ENCODE assay signal across 8 cellular contexts in the genomic region with DNA sequence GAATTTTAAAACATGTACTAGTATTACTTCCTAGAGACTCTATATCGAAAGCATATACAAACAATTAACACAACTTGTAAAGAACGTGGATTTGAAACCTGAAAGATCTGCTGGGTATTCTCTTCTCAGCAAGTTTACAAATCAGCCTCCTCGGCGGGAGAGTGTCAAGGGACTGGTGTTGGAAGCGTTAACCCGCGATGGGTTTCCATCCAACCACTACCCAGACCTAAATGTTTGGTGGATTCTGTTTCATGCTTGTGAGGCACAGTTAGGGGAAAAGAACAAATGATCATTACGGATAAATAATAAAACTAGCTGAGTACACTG. TPM values are rescaled to one million over a fixed set of nuclear protein-coding genes. Genes with fewer than 3 reads are reported as not detected.
DNase-seq lines count a peak whose midpoint lies in the region; ATAC-seq and TF ChIP-seq lines count a peak whose summit lies in the region.

No MANE protein-coding gene starts in this region.

- 0 to 1% methylated on average over 8 of the region's 8 CpGs for WGBS in aorta, 2 donors

- no peaks in the 10 kb centered on the region for H3K27me3 Mint-ChIP-seq in Calu3 (ENCODE audit: unreplicated experiment)

- H3K27ac ChIP-seq in neural cell (ENCODE audit: low read length) (peak overlapping the region; percentile 97), aorta (ENCODE audit: low read depth in 1 of 2, low read length in 2 of 2) (peak overlapping the region in 1 of 2 donors; percentile 98)

- no peaks in the 10 kb centered on the region for H3K9me2 ChIP-seq in neural cell (ENCODE audit: insufficient read depth, low read length)

- no peaks in the 10 kb centered on the region for H3F3A ChIP-seq in neural cell (ENCODE audit: insufficient read depth, low read length, poor library complexity, severe bottlenecking)

- H3K27me3 ChIP-seq in neural cell (ENCODE audit: insufficient read depth, low read depth, low read length), result no peaks in the 10 kb centered on the region
- no peaks in the 10 kb centered on the region for H3K27me3 ChIP-seq in aorta (ENCODE audit: control insufficient read depth in 1 of 2, insufficient read depth in 2 of 2, low read length in 1 of 2)

- no peaks in the 10 kb centered on the region for H3K9me3 ChIP-seq in neural cell (ENCODE audit: low read length)
- H3K9me3 ChIP-seq in aorta (ENCODE audit: control insufficient read depth, low read length), result no peaks in the 10 kb centered on the region

- peak overlapping the region; percentile 90 for H3K4me2 ChIP-seq in neural cell (ENCODE audit: low read length)

- intact Hi-C loops in Calu3 (cut with micrococcal nuclease; ENCODE audit: unreplicated experiment), result no loop called here
- intact Hi-C loops in aorta (cut with DNase I), result loop anchor here (2.0 to 10.0 kb wide), 2 partner anchors 59 to 95 kb away; partner anchors contain the start of gene TIA1 (in 1 of the 2)

- H3K36me3 ChIP-seq in neural cell (ENCODE audit: insufficient read depth, low read length), result no peaks in the 10 kb centered on the region
- H3K36me3 ChIP-seq in aorta (ENCODE audit: control insufficient read depth in 1 of 2, insufficient read depth in 2 of 2, low read length in 1 of 2), result no peaks in the 10 kb centered on the region

- peak overlapping the region; percentile 89 for H3K4me3 Mint-ChIP-seq in Calu3 (ENCODE audit: low read depth, unreplicated experiment)

- no peaks in the 10 kb centered on the region for H3K4me1 Mint-ChIP-seq in Calu3 (ENCODE audit: low read depth, unreplicated experiment)

- no peaks in the 10 kb centered on the region for H4K20me1 ChIP-seq in neural cell (ENCODE audit: insufficient read depth)

- peak; percentile 22 for ATAC-seq in GM19438 (IDR thresholded peaks at IDR 0.05; ENCODE audit: low read depth, unreplicated experiment)
- peak; percentile 10 for ATAC-seq in HG03520 (IDR thresholded peaks at IDR 0.05; ENCODE audit: unreplicated experiment)
- peak; percentile 8 for ATAC-seq in aorta (ENCODE audit: low FRiP score)

- TF ChIP-seq CTCF in Calu3 (IDR thresholded peaks at IDR 0.05; ENCODE audit: unreplicated experiment) (no peak), epithelial cell of proximal tubule (conservative IDR thresholded peaks at IDR 0.05; ENCODE audit: low read depth, low read length) (no peak), neural cell (IDR thresholded peaks at IDR 0.05; ENCODE audit: poor library complexity, severe bottlenecking) (no peak)

- no peak for TF ChIP-seq RAD21 in neural cell (conservative IDR thresholded peaks at IDR 0.05)

- H3K9me3 Mint-ChIP-seq in Calu3 (ENCODE audit: low read depth, unreplicated experiment), result no peaks in the 10 kb centered on the region

- TF ChIP-seq EP300 in neural cell (conservative IDR thresholded peaks at IDR 0.05; ENCODE audit: poor library complexity, severe bottlenecking), result no peak

- H3K4me3 ChIP-seq in epithelial cell of proximal tubule (ENCODE audit: low read depth, low read length) (peak overlapping the region; percentile 61), neural cell (ENCODE audit: low read length) (peak overlapping the region; percentile 83), aorta (ENCODE audit: low read length in 2 of 2) (peak overlapping the region; percentile 65 to 81)

- no peak for DNase-seq in Calu3
- DNase-seq in activated CD4-positive, alpha-beta T cell treated with anti-CD3 and anti-CD28 coated beads, Interleukin-2, amount 50 U/mL, for 48 hours, result peak; percentile 48 to 66
- DNase-seq in epithelial cell of proximal tubule (ENCODE audit: low read depth), result no peak
- DNase-seq in aorta, result no peak
- DNase-seq in NCI-H2029 treated with DMSO at 0.1 percent for 48 hours (lab: John Stamatoyannopoulos, UW), result no peak

- H3K4me1 ChIP-seq in aorta (ENCODE audit: control insufficient read depth in 1 of 2, insufficient read depth in 2 of 2, low read length in 2 of 2), result no peaks in the 10 kb centered on the region

- H3K36me3 Mint-ChIP-seq in Calu3 (ENCODE audit: insufficient read depth, unreplicated experiment), result peaks cover 21% of the 10 kb centered on the region

- H3K9ac ChIP-seq in neural cell (ENCODE audit: low read length), result peak overlapping the region; percentile 95

- CTCF ChIA-PET in Calu3 (lab: Charles Lee), result no interaction called here

- no peaks in the 10 kb centered on the region for H3K79me2 ChIP-seq in neural cell (replicated peaks; ENCODE audit: insufficient read depth, low read length)

- TSS peak; percentile 69 for BruUV-seq in Calu3 (replicated peaks; lab: Mats Ljungman, UMichigan)

- H3K27ac Mint-ChIP-seq in Calu3 (ENCODE audit: unreplicated experiment), result peak overlapping the region; percentile 97

- peak overlapping the region; percentile 90 for H2AFZ ChIP-seq in neural cell (ENCODE audit: low read depth, low read length)

TF ChIP-seq in neural cell, 6 proteins besides CTCF, POLR2A, EP300 and RAD21:
- TF ChIP-seq EZH2 (IDR thresholded peaks at IDR 0.05; ENCODE audit: borderline replicate concordance, insufficient read depth, low read length, poor library complexity, severe bottlenecking) (no peak), MXI1 (conservative IDR thresholded peaks at IDR 0.05; ENCODE audit: poor library complexity, severe bottlenecking) (no peak), SMC3 (conservative IDR thresholded peaks at IDR 0.05; ENCODE audit: poor library complexity) (no peak), REST (IDR thresholded peaks at IDR 0.05; ENCODE audit: borderline replicate concordance) (no peak), POLR2AphosphoS5 (IDR thresholded peaks at IDR 0.05) (no peak), TAF1 (IDR thresholded peaks at IDR 0.05; ENCODE audit: low read depth) (no peak)

RNA-seq across cellular contexts. Expression of gene C2orf42, which starts 0.8 kb away (rescaled TPM):
- total RNA-seq in Calu3 (2022), result 11.6 and 20.2 TPM in 2 replicates
- total RNA-seq in epithelial cell of proximal tubule, result 8.1 TPM in 2 replicates
- 8.6 and 14.4 TPM in 2 replicates for polyA plus RNA-seq in neural cell
- 32.1 and 34.1 TPM in 2 replicates for polyA minus RNA-seq in neural cell
- 10 to 100 TPM; 12.4 to 17.9 TPM for total RNA-seq in aorta
- polyA plus RNA-seq in aorta, result 1 to 10 TPM; 8.0 to 8.1 TPM

RNA-seq across cellular contexts. Expression of gene TIA1, which starts 58.4 kb away (rescaled TPM):
- total RNA-seq in Calu3 (2022), result 127 and 130 TPM in 2 replicates
- 41.4 and 58.0 TPM in 2 replicates for total RNA-seq in epithelial cell of proximal tubule
- polyA plus RNA-seq in neural cell, result 1,165 and 1,297 TPM in 2 replicates
- 525 and 609 TPM in 2 replicates for polyA minus RNA-seq in neural cell
- total RNA-seq in aorta, result 100 to 1,000 TPM in 1 of 2 donors, 10 to 100 TPM in 1; 87.6 to 150 TPM
- 10 to 100 TPM; 27.8 to 79.3 TPM for polyA plus RNA-seq in aorta

Comparison
In these comparisons a context has a peak if more than half of its experiments do, and no peak if none do; other contexts are left out.
1. DNase-seq: peak in activated CD4-positive, alpha-beta T cell treated with anti-CD3 and anti-CD28 coated beads, Interleukin-2, amount 50 U/mL, for 48 hours (2 of 2); none in Calu3 (single experiment), epithelial cell of proximal tubule (single experiment), aorta (0 of 2) and NCI-H2029 treated with DMSO at 0.1 percent for 48 hours (single experiment).
2. Peak in every context shown above with its lines, with median percentiles within 50 percentile points of each other: ATAC-seq and H3K4me3 ChIP-seq.